15 cellular contexts compared by ENCODE assay signal in genomic region chr17:59418732-59419166, GRCh38.
"Had no signal": no experiment of that assay in that cellular context is flagged by ENCODE, and none has a peak within 500 bp of the region (broad histone marks: within the 10 kb centered on the region; RNA-seq: fewer than 3 reads in every experiment).

No MANE protein-coding gene starts in this region.

- H3K4me3 Mint-ChIP-seq: activated CD8-positive, alpha-beta memory T cell treated with anti-CD3 and anti-CD28 coated beads, Interleukin-2, amount 10 ng/mL, durations not matched to agents 7 days and 5 days; activated naive CD4-positive, alpha-beta T cell treated with anti-CD3 and anti-CD28 coated beads, Interleukin-2, amount 50 U/mL, for 24 hours; activated T-cell treated with anti-CD3 and anti-CD28 coated beads, Interleukin-2, amount 50 U/mL, for 24 hours; stimulated activated memory B cell treated with anti-CD40 and anti-IgM and Interleukin-4, amounts not matched to agents 10 μg/mL and 1 μg/mL and 100 μg/mL, for 72 hours had no signal

- H3K27me3 Mint-ChIP-seq: activated CD8-positive, alpha-beta memory T cell treated with anti-CD3 and anti-CD28 coated beads, Interleukin-2, amount 10 ng/mL, durations not matched to agents 7 days and 5 days; activated naive CD4-positive, alpha-beta T cell treated with anti-CD3 and anti-CD28 coated beads, Interleukin-2, amount 50 U/mL, for 24 hours; activated T-cell treated with anti-CD3 and anti-CD28 coated beads, Interleukin-2, amount 50 U/mL, for 24 hours; stimulated activated memory B cell treated with anti-CD40 and anti-IgM and Interleukin-4, amounts not matched to agents 10 μg/mL and 1 μg/mL and 100 μg/mL, for 72 hours had no signal

- ATAC-seq: activated CD8-positive, alpha-beta memory T cell treated with anti-CD3 and anti-CD28 coated beads, Interleukin-2, amount 10 ng/mL, durations not matched to agents 7 days and 5 days; left ventricle myocardium superior; stimulated activated memory B cell treated with anti-CD40 and anti-IgM and Interleukin-4, amounts not matched to agents 10 μg/mL and 1 μg/mL and 100 μg/mL, for 72 hours had no signal

- H3K36me3 ChIP-seq: breast epithelium, pancreas, spleen, upper lobe of left lung had no signal

- H3K79me2 ChIP-seq: hepatocyte had no signal

- H2AFZ ChIP-seq: hepatocyte had no signal

- H3K27me3 ChIP-seq: breast epithelium, hepatocyte, pancreas, spleen, upper lobe of left lung had no signal

- H3K27ac ChIP-seq: breast epithelium, hepatocyte, pancreas, spleen, upper lobe of left lung had no signal

- H3K4me3 ChIP-seq: breast epithelium, hepatocyte, pancreas, spleen, upper lobe of left lung had no signal

- H3K27ac Mint-ChIP-seq: activated CD8-positive, alpha-beta memory T cell treated with anti-CD3 and anti-CD28 coated beads, Interleukin-2, amount 10 ng/mL, durations not matched to agents 7 days and 5 days; activated naive CD4-positive, alpha-beta T cell treated with anti-CD3 and anti-CD28 coated beads, Interleukin-2, amount 50 U/mL, for 24 hours; activated T-cell treated with anti-CD3 and anti-CD28 coated beads, Interleukin-2, amount 50 U/mL, for 24 hours; stimulated activated memory B cell treated with anti-CD40 and anti-IgM and Interleukin-4, amounts not matched to agents 10 μg/mL and 1 μg/mL and 100 μg/mL, for 72 hours had no signal

- DNase-seq: activated CD4-positive, alpha-beta T cell treated with anti-CD3 and anti-CD28 coated beads for 1 hour; activated CD4-positive, alpha-beta T cell treated with anti-CD3 and anti-CD28 coated beads, Interleukin-2, amount 50 U/mL, for 48 hours; activated CD8-positive, alpha-beta memory T cell treated with anti-CD3 and anti-CD28 coated beads, Interleukin-2, amount 10 ng/mL, durations not matched to agents 7 days and 5 days; activated effector memory CD4-positive, alpha-beta T cell treated with Interleukin-2 at 50 U/mL for 16 hours; activated T-cell treated with anti-CD3 and anti-CD28 coated beads, Interleukin-2, amount 50 U/mL, for 24 hours; left ventricle myocardium superior; pancreas; spleen; stimulated activated CD4-positive, alpha-beta T cell treated with anti-CD3 and anti-CD28 coated beads, Interleukin-1b, Interleukin-23, amount 100 ng/mL, for 48 hours; SW 1271; upper lobe of left lung had no signal

- H3K4me1 ChIP-seq: breast epithelium had no signal

- H3K9me3 ChIP-seq: breast epithelium, pancreas, spleen, upper lobe of left lung had no signal

- H3K4me2 ChIP-seq: hepatocyte had no signal

- H3K9me3 Mint-ChIP-seq: activated naive CD4-positive, alpha-beta T cell treated with anti-CD3 and anti-CD28 coated beads, Interleukin-2, amount 50 U/mL, for 24 hours; activated T-cell treated with anti-CD3 and anti-CD28 coated beads, Interleukin-2, amount 50 U/mL, for 24 hours; stimulated activated memory B cell treated with anti-CD40 and anti-IgM and Interleukin-4, amounts not matched to agents 10 μg/mL and 1 μg/mL and 100 μg/mL, for 72 hours had no signal
